In the genomic region with DNA sequence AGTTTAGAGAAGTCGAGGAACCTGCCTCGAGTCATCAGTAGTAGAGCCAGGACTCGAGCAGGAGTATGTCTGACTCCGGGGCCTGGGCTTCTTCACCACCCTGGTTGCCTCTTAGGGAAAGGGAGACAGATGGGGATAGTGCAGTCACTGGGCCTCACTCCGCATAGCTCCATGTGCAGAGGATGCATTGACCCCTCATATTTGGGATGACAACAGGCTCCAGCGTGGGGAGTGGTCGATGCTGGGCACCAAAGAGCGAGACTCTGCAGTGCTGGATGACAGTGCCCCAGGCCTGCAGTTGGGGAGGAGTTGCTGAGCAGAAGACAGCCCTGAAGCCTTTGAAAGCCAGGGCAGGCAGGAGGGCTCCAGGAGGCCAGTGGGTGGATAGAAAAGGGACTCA, we compare ENCODE assay signal across 16 cellular contexts. TPM values are rescaled to one million over a fixed set of nuclear protein-coding genes. Genes with fewer than 3 reads are reported as not detected.
A peak's percentile ranks its signal among the peaks of the same experiment; 100 is the strongest.
DNase-seq lines count a peak whose midpoint lies in the region; ATAC-seq and TF ChIP-seq lines count a peak whose summit lies in the region.
"Had no signal": no experiment of that assay in that cellular context is flagged by ENCODE, and none has a peak within 500 bp of the region (broad histone marks: within the 10 kb centered on the region; RNA-seq: fewer than 3 reads in every experiment).

No MANE protein-coding gene starts in this region.

- peaks cover 0 to 2% (median 0%) of the 10 kb centered on the region in 7 donors for H3K9me3 Mint-ChIP-seq in CD14-positive monocyte
- H3K9me3 Mint-ChIP-seq: CD8-positive, alpha-beta T cell; GM23338; H9 had no signal

- intact Hi-C loops in CD14-positive monocyte (cut with micrococcal nuclease) (no loop called here), left lung (cut with DNase I) (no loop called here)

- H3K9me3 ChIP-seq in WERI-Rb-1 (ENCODE audit: severe bottlenecking), result no peaks in the 10 kb centered on the region
- H3K9me3 ChIP-seq in suprapubic skin, result no peaks in the 10 kb centered on the region
- H3K9me3 ChIP-seq in left lung, result no peaks in the 10 kb centered on the region
- H3K9me3 ChIP-seq: Caco-2 had no signal

- TF ChIP-seq EP300 in suprapubic skin (IDR thresholded peaks at IDR 0.05), result no peak

- H3K36me3 Mint-ChIP-seq in CD14-positive monocyte, result no peaks in the 10 kb centered on the region
- H3K36me3 Mint-ChIP-seq: CD4-positive, CD25-positive, alpha-beta regulatory T cell; CD8-positive, alpha-beta T cell had no signal

- peak overlapping the region in 1 of 7 donors; percentile 27 for H3K27ac Mint-ChIP-seq in CD14-positive monocyte
- H3K27ac Mint-ChIP-seq: CD8-positive, alpha-beta T cell; GM23338 had no signal

- H3K4me1 Mint-ChIP-seq in CD14-positive monocyte, result no peaks in the 10 kb centered on the region
- H3K4me1 Mint-ChIP-seq: GM23338, H9 had no signal

- peaks cover 0 to 2% (median 0%) of the 10 kb centered on the region in 3 donors for H3K27me3 Mint-ChIP-seq in CD14-positive monocyte (ENCODE audit: low read depth in 3 of 3)

- peak; percentile 17 for DNase-seq in CD14-positive monocyte (ENCODE audit: low spot score)
- peak; percentile 2 for DNase-seq in WERI-Rb-1
- peak; percentile 55 for DNase-seq in mesenteric fat pad (ENCODE audit: low spot score)
- DNase-seq in suprapubic skin (ENCODE audit: low spot score in 2 of 2), result peak; percentile 33 to 52
- no peak for DNase-seq in stimulated activated CD4-positive, alpha-beta T cell treated with anti-CD3 and anti-CD28 coated beads, Interleukin-4, amount 100 ng/mL, for 4 hours
- no peak for DNase-seq in left lung
- DNase-seq: C1 segment of cervical spinal cord; Caco-2; CD4-positive, CD25-positive, alpha-beta regulatory T cell; CD8-positive, alpha-beta T cell; DMS153; DND-41; H9 had no signal

- H3K27me3 ChIP-seq in WERI-Rb-1 (ENCODE audit: insufficient read depth, low read depth, severe bottlenecking), result no peaks in the 10 kb centered on the region
- no peaks in the 10 kb centered on the region for H3K27me3 ChIP-seq in suprapubic skin
- no peaks in the 10 kb centered on the region for H3K27me3 ChIP-seq in left lung

- no peak for ATAC-seq in GM18858 (IDR thresholded peaks at IDR 0.05; ENCODE audit: unreplicated experiment)
- no peak for ATAC-seq in left lung
- ATAC-seq: CD8-positive, alpha-beta T cell; GM23338; HCT116 had no signal

- H3K27ac ChIP-seq in WERI-Rb-1 (no peak overlapping the region), suprapubic skin (no peak overlapping the region), left lung (no peak overlapping the region)

- 86% methylated on average over 8 of the region's 8 CpGs for WGBS in suprapubic skin

- TF ChIP-seq CTCF in CD14-positive monocyte (IDR thresholded peaks at IDR 0.05) (no peak), WERI-Rb-1 (IDR thresholded peaks at IDR 0.05; ENCODE audit: low read depth, low read length) (no peak), suprapubic skin (IDR thresholded peaks at IDR 0.05) (no peak), left lung (IDR thresholded peaks at IDR 0.05) (no peak)

- H3K4me1 ChIP-seq in suprapubic skin, result no peaks in the 10 kb centered on the region
- H3K4me1 ChIP-seq in left lung, result no peaks in the 10 kb centered on the region

- H3K4me3 ChIP-seq in WERI-Rb-1 (ENCODE audit: low read depth, low read length), result no peak overlapping the region
- no peak overlapping the region for H3K4me3 ChIP-seq in suprapubic skin
- no peak overlapping the region for H3K4me3 ChIP-seq in left lung
- H3K4me3 ChIP-seq: GM23338 had no signal

- no peaks in the 10 kb centered on the region for H3K36me3 ChIP-seq in WERI-Rb-1
- H3K36me3 ChIP-seq in suprapubic skin, result no peaks in the 10 kb centered on the region
- H3K36me3 ChIP-seq in left lung, result no peaks in the 10 kb centered on the region

- H3K4me3 Mint-ChIP-seq in CD14-positive monocyte, result no peak overlapping the region
- H3K4me3 Mint-ChIP-seq: CD4-positive, CD25-positive, alpha-beta regulatory T cell; CD8-positive, alpha-beta T cell; GM23338; H9 had no signal

- TF ChIP-seq POLR2A in suprapubic skin (IDR thresholded peaks at IDR 0.05), result no peak

RNA-seq across cellular contexts. Expression of a gene that starts 20.8 kb away (rescaled TPM):
- under 1 TPM; 0.17 to 0.27 TPM for polyA plus RNA-seq in CD14-positive monocyte
- total RNA-seq in mesenteric fat pad (2.5 TPM), suprapubic skin (1 to 10 TPM; 2.7 to 5.0 (median 3.4) TPM), left lung (10 to 100 TPM; 11.6 to 19.3 TPM)

Comparison
In these comparisons a context has a peak if more than half of its experiments do, and no peak if none do; other contexts are left out.
1. DNase-seq: peak in CD14-positive monocyte (single experiment), WERI-Rb-1 (single experiment), mesenteric fat pad (single experiment) and suprapubic skin (2 of 2); none in stimulated activated CD4-positive, alpha-beta T cell treated with anti-CD3 and anti-CD28 coated beads, Interleukin-4, amount 100 ng/mL, for 4 hours (0 of 2) and left lung (0 of 2).